In genomic region chr17:36665417-36665816, GRCh38 we compare ENCODE assay signal across 22 cellular contexts.
DNase-seq lines count a peak whose midpoint lies in the region; ATAC-seq, FAIRE-seq and TF ChIP-seq lines count a peak whose summit lies in the region.
"Had no signal": no experiment of that assay in that cellular context is flagged by ENCODE, and none has a peak within 500 bp of the region (broad histone marks: within the 10 kb centered on the region; RNA-seq: fewer than 3 reads in every experiment).

No MANE protein-coding gene starts in this region.

- H3K9me2 ChIP-seq in HCT116 (ENCODE audit: insufficient read depth), result no peaks in the 10 kb centered on the region

- CTCF ChIA-PET in HCT116 (lab: Charles Lee), result no interaction called here

- H4K20me1 ChIP-seq in HCT116 (ENCODE audit: insufficient read depth), result no peaks in the 10 kb centered on the region

- intact Hi-C loops in HCT116 (cut with micrococcal nuclease), result no loop called here

- ATAC-seq in HCT116, result peak; percentile 33; the same call in 1 of the 2 replicates
- ATAC-seq in GM21423 (IDR thresholded peaks at IDR 0.05; ENCODE audit: unreplicated experiment), result no peak
- ATAC-seq in GM19328 (IDR thresholded peaks at IDR 0.05; ENCODE audit: unreplicated experiment), result no peak
- ATAC-seq: GM12878; heart right ventricle; pancreas; sciatic nerve; stimulated activated naive CD8-positive, alpha-beta T cell treated with anti-CD3 and anti-CD28 coated beads, Interleukin-15, Interleukin-2, amounts not matched to agents 100 U/mL and 50 U/mL, for 24 hours had no signal

- RAD21 ChIA-PET in HCT116 (lab: Charles Lee; ENCODE audit: low non-redundant PET in 1 of 2, low total read pairs in 2 of 2, uncharacterized antibody in 2 of 2, unreplicated experiment in 2 of 2), result no interaction called here

- H3K79me2 ChIP-seq in HCT116 (ENCODE audit: insufficient read depth, low read length), result no peaks in the 10 kb centered on the region

- H3K27me3 ChIP-seq in HCT116 (ENCODE audit: insufficient read depth, low read length), result 0 out of 2 replicates have a peak, but pooled peaks cover 3% of the 10 kb centered on the region
- peaks cover 40% of the 10 kb centered on the region for H3K27me3 ChIP-seq in adipocyte (replicated peaks; ENCODE audit: control insufficient read depth, insufficient read depth, low read length)
- no peaks in the 10 kb centered on the region for H3K27me3 ChIP-seq in effector memory CD4-positive, alpha-beta T cell (replicated peaks; ENCODE audit: control insufficient read depth, insufficient read depth, low read length, poor library complexity, severe bottlenecking)
- H3K27me3 ChIP-seq: pancreas had no signal

- H3K4me3 ChIP-seq in HCT116 (replicated peaks in 1 of 2; ENCODE audit: low read depth in 1 of 2, low read length in 2 of 2) (no peak overlapping the region), adipocyte (ENCODE audit: low read length) (no peak overlapping the region)
- no peak overlapping the region for H3K4me3 ChIP-seq in effector memory CD4-positive, alpha-beta T cell (ENCODE audit: insufficient read depth, low read depth, low read length, poor library complexity, severe bottlenecking)
- H3K4me3 ChIP-seq: GM12878, heart right ventricle, lung, pancreas, tibial nerve had no signal

- FAIRE-seq in urothelium cell line (lab: Jason Lieb, UNC), result no peak
- FAIRE-seq: D721Med, GM12878, pancreas had no signal

- no peak for TF ChIP-seq CTCF in HCT116 (IDR thresholded peaks at IDR 0.05 in 2 of 3, conservative IDR thresholded peaks at IDR 0.05 in 1 of 3; ENCODE audit: borderline replicate concordance in 1 of 3, insufficient read depth in 1 of 3, low read depth in 2 of 3, low read length in 2 of 3)

- H3K9ac ChIP-seq in HCT116 (ENCODE audit: low read length), result no peak overlapping the region
- no peak overlapping the region for H3K9ac ChIP-seq in adipocyte (ENCODE audit: low read length)

- DNase-seq in HCT116 (ENCODE audit: low read depth, low spot score) (no peak), adipocyte (ENCODE audit: low read depth) (peak; percentile 5), foreskin melanocyte (peak; percentile 29), urothelium cell line (ENCODE audit: low spot score) (peak; percentile 68)
- DNase-seq in effector memory CD4-positive, alpha-beta T cell, result no peak
- DNase-seq: activated CD4-positive, alpha-beta T cell treated with anti-CD3 and anti-CD28 coated beads for 4 hours; activated naive CD8-positive, alpha-beta T cell treated with anti-CD3 and anti-CD28 coated beads, Interleukin-2, amount 10 ng/mL, durations not matched to agents 7 days and 5 days; heart right ventricle; immature natural killer cell; IMR-90; NCI-H187; pancreas; RPMI8226; stimulated activated CD4-positive, alpha-beta T cell treated with anti-CD3 and anti-CD28 coated beads, Interleukin-1b, Interleukin-23, amount 100 ng/mL, for 48 hours; stimulated activated naive CD8-positive, alpha-beta T cell treated with anti-CD3 and anti-CD28 coated beads, Interleukin-15, Interleukin-2, amounts not matched to agents 100 U/mL and 50 U/mL, for 24 hours had no signal

- H2AFZ ChIP-seq in HCT116 (ENCODE audit: low read depth, low read length, poor library complexity, severe bottlenecking), result no peak overlapping the region

- no peak overlapping the region; the same call in 1 of the 2 replicates for H3K4me2 ChIP-seq in HCT116 (ENCODE audit: low read length)

- POLR2A ChIA-PET in HCT116 (lab: Charles Lee), result no interaction called here

- no peak overlapping the region for H3K27ac ChIP-seq in HCT116 (ENCODE audit: low read depth, low read length)
- no peak overlapping the region for H3K27ac ChIP-seq in effector memory CD4-positive, alpha-beta T cell (ENCODE audit: insufficient read depth, low read length, poor library complexity, severe bottlenecking)
- H3K27ac ChIP-seq: heart right ventricle, pancreas, tibial nerve had no signal

- H3K4me1 ChIP-seq in HCT116 (ENCODE audit: control insufficient read depth in 1 of 2, insufficient read depth in 2 of 2, low read length in 2 of 2) (peaks cover 0 to 17% of the 10 kb centered on the region in 2 experiments; a peak in 2 of 4 replicates), adipocyte (ENCODE audit: control insufficient read depth, insufficient read depth, low read length) (no peaks in the 10 kb centered on the region)
- H3K4me1 ChIP-seq in effector memory CD4-positive, alpha-beta T cell (ENCODE audit: control insufficient read depth, insufficient read depth, low read length, poor library complexity, severe bottlenecking), result no peaks in the 10 kb centered on the region
- H3K4me1 ChIP-seq: heart right ventricle, pancreas, tibial nerve had no signal

- BruUV-seq in HCT116 (replicated peaks; lab: Mats Ljungman, UMichigan), result no TSS peak

- TF ChIP-seq RAD21 in HCT116 (IDR thresholded peaks at IDR 0.05; ENCODE audit: low read depth), result no peak

- no peak for TF ChIP-seq POLR2A in HCT116 (IDR thresholded peaks at IDR 0.05; ENCODE audit: borderline replicate concordance, extremely low read depth, insufficient read depth, insufficient read length)

- H3K9me3 ChIP-seq in HCT116 (ENCODE audit: control insufficient read depth in 1 of 2, insufficient read depth in 1 of 2, low read depth in 1 of 2, low read length in 2 of 2) (no peaks in the 10 kb centered on the region), adipocyte (ENCODE audit: control insufficient read depth, low read length) (no peaks in the 10 kb centered on the region)
- no peaks in the 10 kb centered on the region for H3K9me3 ChIP-seq in effector memory CD4-positive, alpha-beta T cell (ENCODE audit: control insufficient read depth, low read length)
- H3K9me3 ChIP-seq: heart right ventricle, pancreas, tibial nerve had no signal

- H3K36me3 ChIP-seq in HCT116 (ENCODE audit: control insufficient read depth in 1 of 2, insufficient read depth in 2 of 2, low read length in 2 of 2), result no peaks in the 10 kb centered on the region
- H3K36me3 ChIP-seq in adipocyte (ENCODE audit: control insufficient read depth, insufficient read depth, low read length, severe bottlenecking), result no peaks in the 10 kb centered on the region
- no peaks in the 10 kb centered on the region for H3K36me3 ChIP-seq in effector memory CD4-positive, alpha-beta T cell (ENCODE audit: control insufficient read depth, insufficient read depth, low read length)
- H3K36me3 ChIP-seq: heart right ventricle, pancreas, tibial nerve had no signal

TF ChIP-seq in HCT116, 20 proteins besides CTCF, POLR2A, EP300 and RAD21:
- TF ChIP-seq YY1 (IDR thresholded peaks at IDR 0.05; ENCODE audit: extremely low read depth, insufficient replicate concordance, low read depth, low read length) (no peak), MAX (IDR thresholded peaks at IDR 0.05) (no peak), CBX3 (IDR thresholded peaks at IDR 0.05; ENCODE audit: low read depth) (no peak), SIN3A (IDR thresholded peaks at IDR 0.05; ENCODE audit: low read depth) (no peak), REST (IDR thresholded peaks at IDR 0.05; ENCODE audit: low read depth) (no peak), SP1 (IDR thresholded peaks at IDR 0.05; ENCODE audit: low read depth) (no peak), SRF (IDR thresholded peaks at IDR 0.05; ENCODE audit: low read depth) (no peak), FOSL1 (IDR thresholded peaks at IDR 0.05; ENCODE audit: low read depth) (no peak), EGR1 (IDR thresholded peaks at IDR 0.05; ENCODE audit: low read depth) (no peak), EZH2phosphoT487 (IDR thresholded peaks at IDR 0.05; ENCODE audit: borderline replicate concordance) (no peak), JUND (IDR thresholded peaks at IDR 0.05) (no peak), EZH2 (IDR thresholded peaks at IDR 0.05) (no peak), POLR2AphosphoS5 (IDR thresholded peaks at IDR 0.05; ENCODE audit: low read depth, low read length) (no peak), ZFX (IDR thresholded peaks at IDR 0.05) (no peak)

Comparison
In these comparisons a context has a peak if more than half of its experiments do, and no peak if none do; other contexts are left out.
1. DNase-seq: peak in adipocyte (single experiment), foreskin melanocyte (single experiment) and urothelium cell line (single experiment); none in HCT116 (single experiment) and effector memory CD4-positive, alpha-beta T cell (0 of 3).